Comparison of ENCODE assay signal across 22 cellular contexts in genomic region chrX:137479394-137479793, GRCh38.
DNase-seq lines count a peak whose midpoint lies in the region; ATAC-seq, FAIRE-seq and TF ChIP-seq lines count a peak whose summit lies in the region.
"Had no signal": no experiment of that assay in that cellular context is flagged by ENCODE, and none has a peak within 500 bp of the region (broad histone marks: within the 10 kb centered on the region; RNA-seq: fewer than 3 reads in every experiment).

No MANE protein-coding gene starts in this region.

- no peak overlapping the region for H3K4me3 ChIP-seq in astrocyte (ENCODE audit: insufficient read depth, low read depth, low read length)
- H3K4me3 ChIP-seq: MG63, Peyer's patch, SK-N-MC had no signal

- no peaks in the 10 kb centered on the region for H3K9me3 ChIP-seq in astrocyte (ENCODE audit: insufficient read depth, low read depth, low read length)
- H3K9me3 ChIP-seq: MG63, Peyer's patch had no signal

- no peaks in the 10 kb centered on the region for H3K4me1 Mint-ChIP-seq in astrocyte (ENCODE audit: low read depth, unreplicated experiment)
- H3K4me1 Mint-ChIP-seq: B cell, T-cell had no signal

- no peak for ATAC-seq in GM19351 (IDR thresholded peaks at IDR 0.05; ENCODE audit: unreplicated experiment)
- ATAC-seq: T-cell had no signal

- peak; percentile 83 for FAIRE-seq in astrocyte (lab: Jason Lieb, UNC)
- FAIRE-seq: G401.6 had no signal

- peak in 2 of 3 experiments; percentile 8 to 58 for DNase-seq in NCI-H1417 (lab: John Stamatoyannopoulos, UW)
- DNase-seq in NCI-H1417 treated with DMSO at 0.1 percent for 48 hours (lab: John Stamatoyannopoulos, UW): no peak
- peak; percentile 28 for DNase-seq in NCI-H1092 (lab: John Stamatoyannopoulos, UW)
- peak; percentile 80 for DNase-seq in NCI-H748 (lab: John Stamatoyannopoulos, UW; ENCODE audit: unreplicated experiment)
- no peak for DNase-seq in astrocyte (ENCODE audit: low read depth)
- DNase-seq in iPS-NIHi11 (ENCODE audit: low spot score): no peak
- DNase-seq in NCI-H1436 treated with DMSO at 0.1 percent for 48 hours (lab: John Stamatoyannopoulos, UW): no peak
- DNase-seq: 8988T; Calu3; CD4-positive, alpha-beta T cell; H7; HFFc6; Kasumi-1; MG63; NCI-H2081 treated with DMSO at 0.1 percent for 48 hours; NCI-H226; Peyer's patch; T-cell had no signal

- no peaks in the 10 kb centered on the region for H3K79me2 ChIP-seq in astrocyte (ENCODE audit: insufficient read depth, low read length)

- H3K36me3 Mint-ChIP-seq in astrocyte (ENCODE audit: low read depth, unreplicated experiment): no peaks in the 10 kb centered on the region
- H3K36me3 Mint-ChIP-seq: T-cell had no signal

- TF ChIP-seq CTCF in astrocyte (IDR thresholded peaks at IDR 0.05; ENCODE audit: insufficient read depth, low read depth, low read length): no peak

- H3K9ac ChIP-seq in astrocyte (ENCODE audit: low read length): no peak overlapping the region

- H3K27me3 ChIP-seq in astrocyte (ENCODE audit: insufficient read depth, low read length): no peaks in the 10 kb centered on the region
- H3K27me3 ChIP-seq: MG63, Peyer's patch had no signal

- H2AFZ ChIP-seq in astrocyte (ENCODE audit: low read depth, low read length): no peak overlapping the region

- no peak overlapping the region for H3K4me2 ChIP-seq in astrocyte (ENCODE audit: low read length)

- no peaks in the 10 kb centered on the region for H3K36me3 ChIP-seq in astrocyte (ENCODE audit: insufficient read depth, low read length)
- H3K36me3 ChIP-seq: MG63, Peyer's patch had no signal

- H3K9me3 Mint-ChIP-seq in astrocyte (ENCODE audit: unreplicated experiment): no peaks in the 10 kb centered on the region
- H3K9me3 Mint-ChIP-seq: CD4-positive, alpha-beta T cell; HFFc6; T-cell had no signal

- H3K27ac Mint-ChIP-seq in astrocyte (ENCODE audit: unreplicated experiment): no peak overlapping the region
- H3K27ac Mint-ChIP-seq: B cell; CD4-positive, alpha-beta T cell; HFFc6; T-cell had no signal

- H4K20me1 ChIP-seq in astrocyte (ENCODE audit: insufficient read depth, low read length): no peaks in the 10 kb centered on the region

- H3K4me3 Mint-ChIP-seq in astrocyte (ENCODE audit: unreplicated experiment): no peak overlapping the region
- H3K4me3 Mint-ChIP-seq: B cell; CD4-positive, alpha-beta T cell; HFFc6; T-cell had no signal

- peaks cover 3% of the 10 kb centered on the region for H3K27me3 Mint-ChIP-seq in astrocyte (ENCODE audit: low read depth, unreplicated experiment)
- H3K27me3 Mint-ChIP-seq: B cell; CD4-positive, alpha-beta T cell had no signal

- no peaks in the 10 kb centered on the region for H3K4me1 ChIP-seq in astrocyte (ENCODE audit: insufficient read depth, low read length)
- H3K4me1 ChIP-seq: Peyer's patch had no signal

- no peak overlapping the region for H3K27ac ChIP-seq in astrocyte (ENCODE audit: low read depth, low read length)
- H3K27ac ChIP-seq: Peyer's patch, SK-N-MC had no signal

Comparison
In these comparisons a context has a peak if more than half of its experiments do, and no peak if none do; other contexts are left out.
1. DNase-seq: peak in NCI-H1417 (2 of 3), NCI-H1092 (single experiment) and NCI-H748 (single experiment); none in NCI-H1417 treated with DMSO at 0.1 percent for 48 hours (single experiment), astrocyte (single experiment), iPS-NIHi11 (single experiment) and NCI-H1436 treated with DMSO at 0.1 percent for 48 hours (single experiment).